Comparison of ENCODE assay signal across 7 cellular contexts in the genomic region with DNA sequence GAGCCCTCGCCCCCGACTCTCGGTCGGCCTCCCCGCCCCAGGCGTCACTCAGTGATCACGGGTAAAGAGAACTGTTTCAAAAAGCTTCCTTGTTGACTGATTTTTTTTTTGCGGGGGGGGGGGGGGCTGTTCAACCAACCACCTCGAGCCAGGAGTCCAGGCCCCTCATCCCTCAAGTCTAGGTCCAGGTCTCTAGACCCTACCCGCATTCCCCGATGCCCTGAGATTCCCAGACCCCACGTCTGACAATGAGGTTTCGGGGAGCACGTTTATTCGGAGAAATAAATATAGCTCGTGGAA. TPM values are rescaled to one million over a fixed set of nuclear protein-coding genes. Genes with fewer than 3 reads are reported as not detected.
DNase-seq lines count a peak whose midpoint lies in the region; FAIRE-seq and TF ChIP-seq lines count a peak whose summit lies in the region.
"Had no signal": no experiment of that assay in that cellular context is flagged by ENCODE, and none has a peak within 500 bp of the region (broad histone marks: within the 10 kb centered on the region; RNA-seq: fewer than 3 reads in every experiment).

No MANE protein-coding gene starts in this region.

- no peaks in the 10 kb centered on the region for H3K9me3 ChIP-seq in testis

- H3K4me3 ChIP-seq in foreskin fibroblast (ENCODE audit: low read depth in 1 of 2, low read length in 2 of 2) (peak overlapping the region; percentile 86 to 95), testis (peak overlapping the region; percentile 65 to 72)

- intact Hi-C loops in testis (cut with DNase I; ENCODE audit: low total_unique reads), result no loop called here

- no peaks in the 10 kb centered on the region for H3K27me3 ChIP-seq in testis

- H3K36me3 ChIP-seq in testis (ENCODE audit: low read depth, missing control alignments), result no peaks in the 10 kb centered on the region

- whole genome bisulfite sequencing in testis, 2 donors, result 6 to 10% methylated on average over 14 to 15 of the region's 16 CpGs

- TF ChIP-seq CTCF in foreskin fibroblast (IDR thresholded peaks at IDR 0.05; ENCODE audit: low read depth, low read length) (no peak), testis (IDR thresholded peaks at IDR 0.05) (no peak), D721Med (IDR thresholded peaks at IDR 0.05; ENCODE audit: insufficient read depth, missing control alignments) (no peak)

- H3K4me1 ChIP-seq in testis, result peaks cover 24% of the 10 kb centered on the region

- no peak for FAIRE-seq in D721Med (lab: Jason Lieb, UNC)
- FAIRE-seq: A204.1 had no signal

- TF ChIP-seq POLR2A in testis (IDR thresholded peaks at IDR 0.05), result no peak

- peak overlapping the region; percentile 67 to 84 for H3K27ac ChIP-seq in testis

- DNase-seq in NCI-H2196 (lab: John Stamatoyannopoulos, UW; ENCODE audit: unreplicated experiment) (peak; percentile 51), NCI-H2196 treated with DMSO at 0.1 percent for 48 hours (lab: John Stamatoyannopoulos, UW; ENCODE audit: unreplicated experiment) (no peak), foreskin fibroblast (no peak), testis (no peak), AG20443 (ENCODE audit: low spot score) (no peak), D721Med (ENCODE audit: insufficient read length, low spot score) (no peak)

RNA-seq across cellular contexts. Expression of a gene that starts 4.3 kb away (rescaled TPM):
- 1 to 10 TPM; 1.8 to 5.4 TPM for total RNA-seq in testis
- 4.1 TPM for polyA plus RNA-seq in testis (ENCODE audit: insufficient read depth, low read depth, low replicate concordance)

RNA-seq across cellular contexts. Expression of a gene that starts 6.7 kb away (rescaled TPM):
- 10 to 100 TPM; 30.5 to 45.7 TPM for total RNA-seq in testis
- 16.0 TPM for polyA plus RNA-seq in testis (ENCODE audit: insufficient read depth, low read depth, low replicate concordance)

RNA-seq across cellular contexts. Expression of a gene that starts 31.6 kb away (rescaled TPM):
- total RNA-seq in testis, result 10 to 100 TPM in 1 of 2 donors, 1 to 10 TPM in 1; 9.2 to 13.1 TPM
- 8.8 TPM for polyA plus RNA-seq in testis (ENCODE audit: insufficient read depth, low read depth, low replicate concordance)

RNA-seq across cellular contexts. Expression of a gene that starts 32.0 kb away (rescaled TPM):
- total RNA-seq in testis, result 1 to 10 TPM; 4.0 to 8.5 TPM
- 1.5 TPM for polyA plus RNA-seq in testis (ENCODE audit: insufficient read depth, low read depth, low replicate concordance)

RNA-seq across cellular contexts. Expression of a gene that starts 36.7 kb away (rescaled TPM):
- total RNA-seq in testis, result 10 to 100 TPM; 57.6 to 66.2 TPM
- polyA plus RNA-seq in testis (ENCODE audit: insufficient read depth, low read depth, low replicate concordance), result 22.4 TPM
